22 cellular contexts compared by ENCODE assay signal in genomic region chr1:150987928-150988327, GRCh38. TPM values are rescaled to one million over a fixed set of nuclear protein-coding genes. Genes with fewer than 3 reads are reported as not detected.
"Had no signal": no experiment of that assay in that cellular context is flagged by ENCODE, and none has a peak within 500 bp of the region (broad histone marks: within the 10 kb centered on the region; RNA-seq: fewer than 3 reads in every experiment).

No MANE protein-coding gene starts in this region.

- H3K36me3 ChIP-seq: left lung, right lobe of liver, transverse colon had no signal

- H3K27me3 Mint-ChIP-seq: activated B cell treated with CpG ODN at 0.5 μM for 24 hours; activated CD4-positive, alpha-beta memory T cell treated with anti-CD3 and anti-CD28 coated beads for 36 hours; activated CD8-positive, alpha-beta memory T cell treated with anti-CD3 and anti-CD28 coated beads, Interleukin-2, amount 10 ng/mL, durations not matched to agents 7 days and 5 days; stimulated activated memory B cell treated with anti-CD40 and anti-IgM and Interleukin-4, amounts not matched to agents 10 μg/mL and 1 μg/mL and 100 μg/mL, for 72 hours had no signal

- DNase-seq: activated B cell treated with CpG ODN at 0.5 μM for 24 hours; activated CD4-positive, alpha-beta memory T cell treated with anti-CD3 and anti-CD28 coated beads for 36 hours; activated CD4-positive, alpha-beta T cell treated with anti-CD3 and anti-CD28 coated beads for 48 hours; activated CD8-positive, alpha-beta memory T cell treated with anti-CD3 and anti-CD28 coated beads, Interleukin-2, amount 10 ng/mL, durations not matched to agents 7 days and 5 days; left lung; naive B cell; occipital lobe; right lobe of liver; small intestine; stimulated activated CD4-positive, alpha-beta T cell treated with anti-CD3 and anti-CD28 coated beads, Interleukin-2, amount 100 ng/mL, for 24 hours; transverse colon had no signal

- H3K27ac ChIP-seq: left lung, right lobe of liver, transverse colon had no signal

- H3K4me3 Mint-ChIP-seq: activated B cell treated with CpG ODN at 0.5 μM for 24 hours; activated CD4-positive, alpha-beta memory T cell treated with anti-CD3 and anti-CD28 coated beads for 36 hours; activated CD8-positive, alpha-beta memory T cell treated with anti-CD3 and anti-CD28 coated beads, Interleukin-2, amount 10 ng/mL, durations not matched to agents 7 days and 5 days; activated T-helper 1 cell treated with anti-CD3 and anti-CD28 coated beads, Interleukin-12 subunit alpha, Interleukin-12 subunit beta, Interleukin-2, Interleukin-4 antibody, amounts not matched to agents 30 ng/mL and 10 ng/mL and 1 ng/mL, durations not matched to agents 14 hours and 24 hours and 36 hours; brain; naive B cell; stimulated activated memory B cell treated with anti-CD40 and anti-IgM and Interleukin-4, amounts not matched to agents 10 μg/mL and 1 μg/mL and 100 μg/mL, for 72 hours had no signal

- H3K4me1 ChIP-seq: left lung, transverse colon had no signal

- H3K27me3 ChIP-seq: left lung, right lobe of liver, transverse colon had no signal

- H3K9me3 Mint-ChIP-seq: activated B cell treated with CpG ODN at 0.5 μM for 24 hours; activated CD4-positive, alpha-beta memory T cell treated with anti-CD3 and anti-CD28 coated beads for 36 hours; activated naive CD4-positive, alpha-beta T cell treated with anti-CD3 and anti-CD28 coated beads, Interleukin-2, amount 50 U/mL, for 72 hours; activated T-helper 1 cell treated with anti-CD3 and anti-CD28 coated beads, Interleukin-12 subunit alpha, Interleukin-12 subunit beta, Interleukin-2, Interleukin-4 antibody, amounts not matched to agents 30 ng/mL and 10 ng/mL and 1 ng/mL, durations not matched to agents 14 hours and 24 hours and 36 hours; brain; naive B cell; stimulated activated memory B cell treated with anti-CD40 and anti-IgM and Interleukin-4, amounts not matched to agents 10 μg/mL and 1 μg/mL and 100 μg/mL, for 72 hours had no signal

- H3K4me3 ChIP-seq: left lung, lung, right lobe of liver, transverse colon had no signal

- H3K9me3 ChIP-seq: left lung, right lobe of liver, transverse colon had no signal

- H3K4me1 Mint-ChIP-seq: activated B cell treated with CpG ODN at 0.5 μM for 24 hours; brain; stimulated activated memory B cell treated with anti-CD40 and anti-IgM and Interleukin-4, amounts not matched to agents 10 μg/mL and 1 μg/mL and 100 μg/mL, for 72 hours had no signal

- H3K27ac Mint-ChIP-seq: activated B cell treated with CpG ODN at 0.5 μM for 24 hours; activated CD4-positive, alpha-beta memory T cell treated with anti-CD3 and anti-CD28 coated beads for 36 hours; activated CD8-positive, alpha-beta memory T cell treated with anti-CD3 and anti-CD28 coated beads, Interleukin-2, amount 10 ng/mL, durations not matched to agents 7 days and 5 days; activated T-helper 1 cell treated with anti-CD3 and anti-CD28 coated beads, Interleukin-12 subunit alpha, Interleukin-12 subunit beta, Interleukin-2, Interleukin-4 antibody, amounts not matched to agents 30 ng/mL and 10 ng/mL and 1 ng/mL, durations not matched to agents 14 hours and 24 hours and 36 hours; brain; naive B cell; stimulated activated memory B cell treated with anti-CD40 and anti-IgM and Interleukin-4, amounts not matched to agents 10 μg/mL and 1 μg/mL and 100 μg/mL, for 72 hours had no signal

- H3K36me3 Mint-ChIP-seq: activated CD4-positive, alpha-beta memory T cell treated with anti-CD3 and anti-CD28 coated beads for 36 hours; activated CD8-positive, alpha-beta memory T cell treated with anti-CD3 and anti-CD28 coated beads, Interleukin-2, amount 10 ng/mL, durations not matched to agents 7 days and 5 days; activated naive CD4-positive, alpha-beta T cell treated with anti-CD3 and anti-CD28 coated beads, Interleukin-2, amount 50 U/mL, for 72 hours; brain; naive B cell; stimulated activated memory B cell treated with anti-CD40 and anti-IgM and Interleukin-4, amounts not matched to agents 10 μg/mL and 1 μg/mL and 100 μg/mL, for 72 hours had no signal

- ATAC-seq: left lung, right lobe of liver had no signal

RNA-seq across cellular contexts. Expression of gene ANXA9, which starts 5.8 kb away (rescaled TPM):
- total RNA-seq: activated B cell treated with CpG ODN at 0.5 μM for 24 hours; activated naive CD4-positive, alpha-beta T cell treated with anti-CD3 and anti-CD28 coated beads, Interleukin-2, amount 50 U/mL, for 72 hours; activated T-helper 1 cell treated with anti-CD3 and anti-CD28 coated beads, Interleukin-12 subunit alpha, Interleukin-12 subunit beta, Interleukin-2, Interleukin-4 antibody, amounts not matched to agents 30 ng/mL and 10 ng/mL and 1 ng/mL, durations not matched to agents 14 hours and 24 hours and 36 hours; aorta; chondrocyte; occipital lobe; temporal lobe had no signal
- polyA plus RNA-seq: neural cell had no signal

RNA-seq across cellular contexts. Expression of gene BNIPL, which starts 48.5 kb away (rescaled TPM):
- total RNA-seq: epithelial cell of proximal tubule, mesenteric fat pad had no signal
